7 cellular contexts compared by ENCODE assay signal in the genomic region with DNA sequence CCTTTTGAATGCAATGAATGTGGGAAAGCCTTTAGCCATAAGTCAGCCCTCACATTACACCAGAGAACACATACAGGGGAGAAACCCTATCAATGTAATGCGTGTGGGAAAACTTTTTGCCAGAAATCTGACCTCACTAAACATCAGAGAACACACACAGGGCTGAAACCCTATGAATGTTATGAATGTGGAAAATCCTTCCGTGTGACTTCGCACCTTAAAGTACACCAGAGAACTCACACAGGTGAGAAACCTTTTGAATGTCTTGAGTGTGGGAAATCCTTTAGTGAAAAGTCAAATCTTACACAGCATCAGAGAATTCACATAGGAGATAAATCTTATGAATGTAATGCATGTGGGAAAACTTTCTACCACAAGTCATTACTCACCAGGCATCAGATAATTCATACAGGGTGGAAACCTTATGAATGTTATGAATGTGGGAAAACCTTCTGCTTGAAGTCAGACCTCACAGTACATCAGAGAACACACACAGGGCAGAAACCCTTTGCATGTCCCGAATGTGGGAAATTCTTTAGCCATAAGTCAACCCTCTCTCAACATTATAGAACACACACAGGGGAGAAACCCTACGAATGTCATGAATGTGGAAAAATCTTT. TPM values are rescaled to one million over a fixed set of nuclear protein-coding genes. Genes with fewer than 3 reads are reported as not detected.
DNase-seq lines count a peak whose midpoint lies in the region; ATAC-seq, FAIRE-seq and TF ChIP-seq lines count a peak whose summit lies in the region.
"Not testable (repeated sequence)": the region's sequence is repeated elsewhere in the genome, so short reads cannot be mapped to it uniquely, and the experiment has no call there.

No MANE protein-coding gene starts in this region.

- not testable (repeated sequence) for TF ChIP-seq EP300 in GM12878 (IDR thresholded peaks at IDR 0.05; ENCODE audit: borderline replicate concordance in 1 of 2, control insufficient read depth in 1 of 2, low read depth in 2 of 2, low read length in 2 of 2); H1 (IDR thresholded peaks at IDR 0.05; ENCODE audit: borderline replicate concordance in 1 of 2, low read depth in 2 of 2, low read length in 2 of 2)

- H3K27me3 Mint-ChIP-seq in activated CD4-positive, alpha-beta T cell treated with anti-CD3 and anti-CD28 coated beads, Interleukin-2, amount 10 ng/mL, durations not matched to agents 24 days and 14 days, result not testable (repeated sequence)

- not testable (repeated sequence) for H2BK15ac ChIP-seq in H1 (ENCODE audit: low read length); mesenchymal stem cell (ENCODE audit: low read depth, poor library complexity, severe bottlenecking)

- ATAC-seq in GM12878, result not testable (repeated sequence)

- not testable (repeated sequence) for TF ChIP-seq RAD21 in GM12878 (IDR thresholded peaks at IDR 0.05; ENCODE audit: insufficient read depth, low read depth, low read length); H1 (IDR thresholded peaks at IDR 0.05 in 1 of 2, conservative IDR thresholded peaks at IDR 0.05 in 1 of 2; ENCODE audit: low read depth in 2 of 2, low read length in 2 of 2)

- WGBS in HUES64, result 90% methylated on average over 3 of the region's 5 CpGs
- 98% methylated on average over 5 of the region's 5 CpGs for WGBS in GM12878 (ENCODE audit: insufficient coverage, insufficient replicate concordance, low lambda C conversion rate, missing lambda C conversion rate)
- WGBS in H1 (ENCODE audit: extremely low coverage in 1 of 2, insufficient coverage in 1 of 2, insufficient read length in 1 of 2, insufficient replicate concordance in 2 of 2, low coverage in 1 of 2, low lambda C conversion rate in 2 of 2, missing lambda C conversion rate in 1 of 2), 2 experiments, result 97% methylated on average over 5 of the region's 5 CpGs; no CpG with 5 or more reads in 1 of the 2 experiments
- 100% methylated on average over 1 of the region's 5 CpGs for WGBS in mesenchymal stem cell

- H4K20me1 ChIP-seq in GM12878 (ENCODE audit: control insufficient read depth, insufficient read depth); H1 (replicated peaks in 1 of 2; ENCODE audit: control insufficient read depth in 1 of 2, insufficient read depth in 2 of 2, low read length in 2 of 2): not testable (repeated sequence)

- TF ChIP-seq POLR2A in GM12892 (IDR thresholded peaks at IDR 0.05; ENCODE audit: low read depth, low read length); GM12878 (IDR thresholded peaks at IDR 0.05; ENCODE audit: low read depth, low read length); H1 (IDR thresholded peaks at IDR 0.05; ENCODE audit: control extremely low read depth in 1 of 2, low read depth in 2 of 2, low read length in 2 of 2): not testable (repeated sequence)

- peaks cover 96% of the 10 kb centered on the region for H3K36me3 ChIP-seq in HUES64 (ENCODE audit: insufficient read depth, low read length)
- peaks cover 0 to 18% of the 10 kb centered on the region in 2 experiments; a peak in 2 of 4 replicates for H3K36me3 ChIP-seq in GM12878 (ENCODE audit: control insufficient read depth in 2 of 2, insufficient read depth in 2 of 2, low read length in 1 of 2)
- H3K36me3 ChIP-seq in H1 (ENCODE audit: control insufficient read depth in 2 of 4, insufficient read depth in 4 of 4, low read length in 3 of 4), result peaks cover 9 to 68% (median 32%) of the 10 kb centered on the region in 4 experiments; a peak in 6 of 8 replicates
- peaks cover 16 to 54% of the 10 kb centered on the region in 2 experiments for H3K36me3 ChIP-seq in mesenchymal stem cell (ENCODE audit: control insufficient read depth in 1 of 2, insufficient read depth in 2 of 2, low read depth in 1 of 2, low read length in 2 of 2)

- not testable (repeated sequence) for H3K23ac ChIP-seq in H1 (ENCODE audit: insufficient read length); mesenchymal stem cell (ENCODE audit: low read length in 2 of 2)

- not testable (repeated sequence) for H2BK20ac ChIP-seq in H1 (ENCODE audit: low read length)

- H3K27ac Mint-ChIP-seq in activated CD4-positive, alpha-beta T cell treated with anti-CD3 and anti-CD28 coated beads, Interleukin-2, amount 10 ng/mL, durations not matched to agents 24 days and 14 days, result not testable (repeated sequence)

- H3K14ac ChIP-seq in H1 (ENCODE audit: insufficient read length); mesenchymal stem cell (ENCODE audit: low read length in 2 of 2): not testable (repeated sequence)

- SMC1A ChIA-PET in GM12878 (lab: Charles Lee; ENCODE audit: uncharacterized antibody, unreplicated experiment), result not testable (repeated sequence)

- H3K9me3 Mint-ChIP-seq in activated CD4-positive, alpha-beta T cell treated with anti-CD3 and anti-CD28 coated beads, Interleukin-2, amount 10 ng/mL, durations not matched to agents 24 days and 14 days, result peaks cover 30% of the 10 kb centered on the region

- in situ Hi-C loops in ACHN (cut with HindIII; ENCODE audit: low pct_ligation_motif_present, low pct_unique_long_range_greater_than_20kb, low sequenced_read_pairs); GM12878 (cut with MboI): not testable (repeated sequence)

- DNase-seq in ACHN, result peak; percentile 2
- DNase-seq in GM12892 (ENCODE audit: insufficient read length); GM12878 (ENCODE audit: low read depth, low spot score); H1 (ENCODE audit: low read depth in 1 of 2, low spot score in 2 of 2): not testable (repeated sequence)
- DNase-seq in activated CD4-positive, alpha-beta T cell treated with anti-CD3 and anti-CD28 coated beads, Interleukin-2, amount 10 ng/mL, durations not matched to agents 24 days and 14 days, result peak; percentile 23
- DNase-seq in mesenchymal stem cell, result peak; percentile 6

- H3K4me1 ChIP-seq in HUES64 (ENCODE audit: insufficient read depth, low read length); GM12878 (ENCODE audit: control insufficient read depth, insufficient read depth, low read length); H1 (replicated peaks in 1 of 4; ENCODE audit: control insufficient read depth in 3 of 4, insufficient read depth in 4 of 4, low read length in 3 of 4); mesenchymal stem cell (ENCODE audit: control insufficient read depth, insufficient read depth, low read depth, low read length): not testable (repeated sequence)

- not testable (repeated sequence) for H3K4me3 Mint-ChIP-seq in activated CD4-positive, alpha-beta T cell treated with anti-CD3 and anti-CD28 coated beads, Interleukin-2, amount 10 ng/mL, durations not matched to agents 24 days and 14 days

- CTCF ChIA-PET in GM12878 (lab: Yijun Ruan, JAX); H1 (lab: Charles Lee; ENCODE audit: partially characterized antibody): not testable (repeated sequence)

- POLR2A ChIA-PET in GM12878 (lab: Charles Lee); H1 (lab: Charles Lee; ENCODE audit: partially characterized antibody): not testable (repeated sequence)

- not testable (repeated sequence) for H3K27me3 ChIP-seq in HUES64 (ENCODE audit: insufficient read depth, low read length); GM12878 (replicated peaks in 1 of 2; ENCODE audit: control insufficient read depth in 2 of 2, insufficient read depth in 2 of 2, low read length in 1 of 2); H1 (replicated peaks in 1 of 4; ENCODE audit: control insufficient read depth in 3 of 4, extremely low read depth in 1 of 4, insufficient read depth in 3 of 4, low read length in 3 of 4); mesenchymal stem cell (ENCODE audit: control insufficient read depth in 1 of 2, insufficient read depth in 1 of 2, low read length in 2 of 2)

- intact Hi-C loops in activated CD4-positive, alpha-beta T cell treated with anti-CD3 and anti-CD28 coated beads, Interleukin-2, amount 10 ng/mL, durations not matched to agents 24 days and 14 days (cut with micrococcal nuclease); GM12878 (cut with micrococcal nuclease; ENCODE audit: unreplicated experiment): not testable (repeated sequence)

- H3K23me2 ChIP-seq in H1 (ENCODE audit: low read depth, low read length), result not testable (repeated sequence)

- H3K56ac ChIP-seq in H1 (replicated peaks; ENCODE audit: insufficient read length, low read depth, low read length), result not testable (repeated sequence)

- H3K4me3 ChIP-seq in HUES64 (ENCODE audit: low read length), result 0 out of 2 replicates have a peak overlapping the region, but pooled peaks have one; percentile 4
- H3K4me3 ChIP-seq in GM12878; H1 (ENCODE audit: extremely low read depth in 1 of 4, insufficient read depth in 2 of 4, low read depth in 3 of 4, low read length in 4 of 4): not testable (repeated sequence)
- peak overlapping the region in 1 of 2 experiments; percentile 51 for H3K4me3 ChIP-seq in mesenchymal stem cell (ENCODE audit: insufficient read depth in 1 of 2, low read depth in 1 of 2, low read length in 2 of 2)

- FAIRE-seq in GM12892 (lab: Jason Lieb, UNC), result peak; percentile 65
- FAIRE-seq in GM12878 (lab: Jason Lieb, UNC), result peak; percentile 77
- not testable (repeated sequence) for FAIRE-seq in H1 (lab: Jason Lieb, UNC)

- H4K8ac ChIP-seq in H1 (ENCODE audit: extremely low read depth, insufficient read depth, low read length); mesenchymal stem cell (ENCODE audit: low read length): not testable (repeated sequence)

- not testable (repeated sequence) for H3K9ac ChIP-seq in HUES64 (ENCODE audit: low read depth, low read length); GM12878 (ENCODE audit: control insufficient read depth, insufficient read depth, low read length); H1 (replicated peaks in 1 of 4; ENCODE audit: extremely low read depth in 1 of 4, low read depth in 3 of 4, low read length in 3 of 4); mesenchymal stem cell (ENCODE audit: low read length)

- not testable (repeated sequence) for H2BK5ac ChIP-seq in H1 (ENCODE audit: low read depth, low read length); mesenchymal stem cell (ENCODE audit: low read depth, low read length, poor library complexity, severe bottlenecking)

- not testable (repeated sequence) for H3K18ac ChIP-seq in H1 (ENCODE audit: extremely low read depth, low read length); mesenchymal stem cell (ENCODE audit: low read depth in 1 of 2, low read length in 2 of 2)

- BruUV-seq in GM12878 (replicated peaks; lab: Mats Ljungman, UMichigan), result not testable (repeated sequence)

- not testable (repeated sequence) for TF ChIP-seq CTCF in GM12878 (IDR thresholded peaks at IDR 0.05 in 2 of 3, conservative IDR thresholded peaks at IDR 0.05 in 1 of 3; ENCODE audit: control insufficient read depth in 2 of 3, extremely low read depth in 1 of 3, insufficient read depth in 1 of 3, low read depth in 3 of 3, low read length in 3 of 3); H1 (IDR thresholded peaks at IDR 0.05; ENCODE audit: control extremely low read depth in 1 of 3, insufficient read depth in 1 of 3, low read depth in 1 of 3, low read length in 3 of 3)

- H3K27ac ChIP-seq in HUES64 (ENCODE audit: low read depth, low read length); GM12878 (ENCODE audit: control insufficient read depth, insufficient read depth); H1 (ENCODE audit: low read depth, low read length); mesenchymal stem cell (ENCODE audit: low read length, poor library complexity, severe bottlenecking): not testable (repeated sequence)

- H2BK120ac ChIP-seq in H1 (replicated peaks; ENCODE audit: low read depth, low read length); mesenchymal stem cell (ENCODE audit: low read depth, low read length): not testable (repeated sequence)

- peaks cover 81% of the 10 kb centered on the region for H3K36me3 Mint-ChIP-seq in activated CD4-positive, alpha-beta T cell treated with anti-CD3 and anti-CD28 coated beads, Interleukin-2, amount 10 ng/mL, durations not matched to agents 24 days and 14 days (ENCODE audit: low read depth)

- H3K79me2 ChIP-seq in GM12878 (ENCODE audit: control insufficient read depth, insufficient read depth, low read length); H1 (ENCODE audit: control insufficient read depth in 1 of 2, insufficient read depth in 2 of 2, low read length in 2 of 2): not testable (repeated sequence)

- H3K79me1 ChIP-seq in H1 (ENCODE audit: low read depth, low read length); mesenchymal stem cell (replicated peaks; ENCODE audit: low read length, poor library complexity, severe bottlenecking): not testable (repeated sequence)

- not testable (repeated sequence) for H4K5ac ChIP-seq in H1 (ENCODE audit: insufficient read length, low read depth, low read length)

- peaks cover 95% of the 10 kb centered on the region for H3K9me3 ChIP-seq in HUES64 (ENCODE audit: insufficient read depth, low read depth, low read length)
- H3K9me3 ChIP-seq in GM12878 (replicated peaks; ENCODE audit: control insufficient read depth, insufficient read depth, low read length), result peaks cover 39% of the 10 kb centered on the region
- H3K9me3 ChIP-seq in H1 (ENCODE audit: insufficient read depth in 2 of 2, low read depth in 1 of 2, low read length in 1 of 2), result peaks cover 55 to 60% of the 10 kb centered on the region in 2 experiments
- H3K9me3 ChIP-seq in mesenchymal stem cell (ENCODE audit: control insufficient read depth, low read length), result peaks cover 74% of the 10 kb centered on the region

- RAD21 ChIA-PET in GM12878 (lab: Charles Lee; ENCODE audit: unreplicated experiment), result not testable (repeated sequence)

- H3K4ac ChIP-seq in H1 (replicated peaks; ENCODE audit: insufficient read length, low read depth, low read length); mesenchymal stem cell (ENCODE audit: low read depth in 1 of 2, low read length in 2 of 2): not testable (repeated sequence)

- H3K4me2 ChIP-seq in GM12878 (ENCODE audit: control insufficient read depth, insufficient read depth); H1 (ENCODE audit: insufficient read depth in 1 of 2, low read depth in 2 of 2, low read length in 2 of 2); mesenchymal stem cell (ENCODE audit: low read length, poor library complexity, severe bottlenecking): not testable (repeated sequence)

- H4K91ac ChIP-seq in H1 (replicated peaks; ENCODE audit: insufficient read length, low read length); mesenchymal stem cell (ENCODE audit: low read length): not testable (repeated sequence)

- H2AK5ac ChIP-seq in H1 (ENCODE audit: low read depth, low read length); mesenchymal stem cell (ENCODE audit: low read length, severe bottlenecking): not testable (repeated sequence)

- H2BK12ac ChIP-seq in H1 (ENCODE audit: low read depth, low read length); mesenchymal stem cell (ENCODE audit: low read length in 2 of 2): not testable (repeated sequence)

- H2AFZ ChIP-seq in GM12878 (ENCODE audit: control insufficient read depth, low read depth, low read length); H1 (ENCODE audit: low read length); mesenchymal stem cell (ENCODE audit: low read depth, low read length): not testable (repeated sequence)

- not testable (repeated sequence) for H3K4me1 Mint-ChIP-seq in activated CD4-positive, alpha-beta T cell treated with anti-CD3 and anti-CD28 coated beads, Interleukin-2, amount 10 ng/mL, durations not matched to agents 24 days and 14 days

RNA-seq across cellular contexts. Expression of gene ZNF37A, which starts 38.8 kb away (rescaled TPM):
- 14.2 TPM for polyA plus RNA-seq in GM12892 (2012; ENCODE audit: missing spikeins)
- polyA plus RNA-seq in HUES64 (2013, experiment 1 of 2), result 4.1 TPM
- polyA plus RNA-seq in HUES64 (2013, experiment 2 of 2), result 4.4 TPM
- total RNA-seq in activated CD4-positive, alpha-beta T cell treated with anti-CD3 and anti-CD28 coated beads, Interleukin-2, amount 10 ng/mL, durations not matched to agents 24 days and 14 days, result 29.7 and 33.5 TPM in 2 replicates
- 184 and 193 TPM in 2 replicates for total RNA-seq in GM12878 (2013; cell fraction: nucleolus; rRNA removed)
- total RNA-seq in GM12878 (2014; rRNA removed) (10.1 and 11.2 TPM in 2 replicates), GM12878 (2014; rRNA removed; fragmentation: Illumina TruSeq; extraction: Trizol) (18.2 and 18.9 TPM in 2 replicates), GM12878 (2021) (11.5 and 15.5 TPM in 2 replicates)
- polyA plus RNA-seq in GM12878 (2011; ENCODE audit: low read depth), result 8.8 TPM
- polyA plus RNA-seq in GM12878 (2011; rRNA removed) (24.2 and 33.8 TPM in 2 replicates), GM12878 (2014; fragmentation: Illumina TruSeq; extraction: Trizol) (17.8 and 21.8 TPM in 2 replicates), GM12878 (2014; fragmentation: Nextera tagmentation; extraction: Ambion mirVana) (1 to 10 TPM; 3.3 to 5.1 TPM), GM12878 (2014; rRNA removed) (10.9 and 12.1 TPM in 2 replicates), GM12878 (2016; fragmentation: Nextera tagmentation; extraction: Ambion mirVana) (10 to 100 TPM; 11.1 to 13.1 TPM), H1 (2011; rRNA removed) (0.97 and 1.7 TPM in 2 replicates)
- polyA plus RNA-seq in GM12878 (2011; cell fraction: cytosol; rRNA removed), result 12.7 and 13.7 TPM in 2 replicates
- 33.4 and 43.6 TPM in 2 replicates for polyA plus RNA-seq in GM12878 (2011; cell fraction: nucleus; rRNA removed)
- 11.5 and 13.6 TPM in 2 replicates for polyA plus RNA-seq in GM12878 (2012)
- polyA minus RNA-seq in GM12878 (2011; rRNA and poly(A)+ RNA removed), result 40.6 and 44.9 TPM in 2 replicates
- 8.0 and 10.2 TPM in 2 replicates for polyA minus RNA-seq in GM12878 (2011; cell fraction: cytosol; rRNA and poly(A)+ RNA removed)
- 24.3 and 38.5 TPM in 2 replicates for polyA minus RNA-seq in GM12878 (2011; cell fraction: nucleus; rRNA and poly(A)+ RNA removed)
- total RNA-seq in H1 (2021; fragmentation: NEBNext Ultra II Directional; extraction: Animal tissue kit (Norgen Biotek cat#: 25700)), result 12.2 and 12.7 TPM in 2 replicates
- polyA plus RNA-seq in H1 (2011; cell fraction: cytosol; rRNA removed), result 1.5 TPM
- 6.2 TPM for polyA plus RNA-seq in H1 (2011; cell fraction: nucleus; rRNA removed)
- 2.0 to 2.7 TPM (median 2.2 TPM) in 4 replicates for polyA plus RNA-seq in H1 (2012, experiment 1 of 2)
- polyA plus RNA-seq in H1 (2012, experiment 2 of 2), result 0.08 TPM
- polyA plus RNA-seq in H1 (2013, experiment 1 of 2), result 6.4 TPM
- polyA plus RNA-seq in H1 (2013, experiment 2 of 2), result 5.7 TPM
- polyA minus RNA-seq in H1 (2011; rRNA and poly(A)+ RNA removed), result 6.6 and 8.7 TPM in 2 replicates
- polyA minus RNA-seq in H1 (2011; cell fraction: cytosol; rRNA and poly(A)+ RNA removed), result 3.4 TPM
- 20.6 TPM for polyA minus RNA-seq in H1 (2011; cell fraction: nucleus; rRNA and poly(A)+ RNA removed)
- 2.1 TPM for polyA plus RNA-seq in mesenchymal stem cell (2013, experiment 1 of 2)
- 2.1 TPM for polyA plus RNA-seq in mesenchymal stem cell (2013, experiment 2 of 2)

RNA-seq across cellular contexts. Expression of gene ZNF33A, which starts 44.9 kb away (rescaled TPM):
- 15.2 TPM for polyA plus RNA-seq in GM12892 (2012; ENCODE audit: missing spikeins)
- polyA plus RNA-seq in HUES64 (2013, experiment 1 of 2), result 20.4 TPM
- polyA plus RNA-seq in HUES64 (2013, experiment 2 of 2), result 19.5 TPM
- 17.8 and 19.0 TPM in 2 replicates for total RNA-seq in activated CD4-positive, alpha-beta T cell treated with anti-CD3 and anti-CD28 coated beads, Interleukin-2, amount 10 ng/mL, durations not matched to agents 24 days and 14 days
- total RNA-seq in GM12878 (2013; cell fraction: nucleolus; rRNA removed), result 99.4 and 103 TPM in 2 replicates
- total RNA-seq in GM12878 (2014; rRNA removed) (18.9 and 22.2 TPM in 2 replicates), GM12878 (2014; rRNA removed; fragmentation: Illumina TruSeq; extraction: Trizol) (29.9 and 30.5 TPM in 2 replicates), GM12878 (2021) (17.7 and 17.9 TPM in 2 replicates)
- polyA plus RNA-seq in GM12878 (2011; ENCODE audit: low read depth), result 12.3 TPM
- polyA plus RNA-seq in GM12878 (2011; rRNA removed) (22.5 and 36.5 TPM in 2 replicates), GM12878 (2014; fragmentation: Illumina TruSeq; extraction: Trizol) (21.6 and 27.9 TPM in 2 replicates), GM12878 (2014; fragmentation: Nextera tagmentation; extraction: Ambion mirVana) (10 to 100 TPM in 1 of 2 experiments, 1 to 10 TPM in 1; 9.8 to 12.1 TPM), GM12878 (2014; rRNA removed) (13.3 and 17.3 TPM in 2 replicates), GM12878 (2016; fragmentation: Nextera tagmentation; extraction: Ambion mirVana) (10 to 100 TPM; 16.6 to 22.4 TPM), H1 (2011; rRNA removed) (3.6 and 6.0 TPM in 2 replicates)
- 8.4 and 9.2 TPM in 2 replicates for polyA plus RNA-seq in GM12878 (2011; cell fraction: cytosol; rRNA removed)
- 15.3 and 17.8 TPM in 2 replicates for polyA plus RNA-seq in GM12878 (2011; cell fraction: nucleus; rRNA removed)
- polyA plus RNA-seq in GM12878 (2012), result 9.1 and 10.3 TPM in 2 replicates
- 30.7 and 31.7 TPM in 2 replicates for polyA minus RNA-seq in GM12878 (2011; rRNA and poly(A)+ RNA removed)
- polyA minus RNA-seq in GM12878 (2011; cell fraction: cytosol; rRNA and poly(A)+ RNA removed), result 6.9 and 9.4 TPM in 2 replicates
- polyA minus RNA-seq in GM12878 (2011; cell fraction: nucleus; rRNA and poly(A)+ RNA removed), result 20.4 and 36.5 TPM in 2 replicates
- 46.8 and 48.3 TPM in 2 replicates for total RNA-seq in H1 (2021; fragmentation: NEBNext Ultra II Directional; extraction: Animal tissue kit (Norgen Biotek cat#: 25700))
- 7.3 TPM for polyA plus RNA-seq in H1 (2011; cell fraction: cytosol; rRNA removed)
- 9.2 TPM for polyA plus RNA-seq in H1 (2011; cell fraction: nucleus; rRNA removed)
- polyA plus RNA-seq in H1 (2012, experiment 1 of 2), result 11.8 to 19.5 TPM (median 16.7 TPM) in 4 replicates
- 2.3 TPM for polyA plus RNA-seq in H1 (2012, experiment 2 of 2)
- 32.9 TPM for polyA plus RNA-seq in H1 (2013, experiment 1 of 2)
- polyA plus RNA-seq in H1 (2013, experiment 2 of 2), result 28.2 TPM
- polyA minus RNA-seq in H1 (2011; rRNA and poly(A)+ RNA removed), result 29.9 and 44.2 TPM in 2 replicates
- 9.7 TPM for polyA minus RNA-seq in H1 (2011; cell fraction: cytosol; rRNA and poly(A)+ RNA removed)
- 77.1 TPM for polyA minus RNA-seq in H1 (2011; cell fraction: nucleus; rRNA and poly(A)+ RNA removed)
- polyA plus RNA-seq in mesenchymal stem cell (2013, experiment 1 of 2), result 7.2 TPM
- 6.9 TPM for polyA plus RNA-seq in mesenchymal stem cell (2013, experiment 2 of 2)
